In genomic region chr2:191020221-191020741, GRCh38 we compare ENCODE assay signal across 8 cellular contexts. TPM values are rescaled to one million over a fixed set of nuclear protein-coding genes. Genes with fewer than 3 reads are reported as not detected.
DNase-seq lines count a peak whose midpoint lies in the region; ATAC-seq and TF ChIP-seq lines count a peak whose summit lies in the region.

No MANE protein-coding gene starts in this region.

- H3K27ac Mint-ChIP-seq in activated naive CD8-positive, alpha-beta T cell treated with anti-CD3 and anti-CD28 coated beads, Interleukin-2, amount 50 U/mL, for 24 hours = no peak overlapping the region
- no peak overlapping the region for H3K27ac Mint-ChIP-seq in type B pancreatic cell

- no peak overlapping the region for H3K4me3 Mint-ChIP-seq in activated naive CD8-positive, alpha-beta T cell treated with anti-CD3 and anti-CD28 coated beads, Interleukin-2, amount 50 U/mL, for 24 hours
- no peak overlapping the region for H3K4me3 Mint-ChIP-seq in type B pancreatic cell

- intact Hi-C loops in cardiac septum (cut with DNase I) = loop anchor here (5.0 to 10.0 kb wide), 2 partner anchors 485 to 657 kb away; partner anchors contain the start of genes NABP1 and NEMP2

- H3K4me1 Mint-ChIP-seq in activated naive CD8-positive, alpha-beta T cell treated with anti-CD3 and anti-CD28 coated beads, Interleukin-2, amount 50 U/mL, for 24 hours = peaks cover 41% of the 10 kb centered on the region
- no peaks in the 10 kb centered on the region for H3K4me1 Mint-ChIP-seq in type B pancreatic cell (ENCODE audit: unreplicated experiment)

- H3K27me3 Mint-ChIP-seq in activated naive CD8-positive, alpha-beta T cell treated with anti-CD3 and anti-CD28 coated beads, Interleukin-2, amount 50 U/mL, for 24 hours = peaks cover 2% of the 10 kb centered on the region
- peaks cover 9% of the 10 kb centered on the region for H3K27me3 Mint-ChIP-seq in type B pancreatic cell

- ATAC-seq in HG02678 (IDR thresholded peaks at IDR 0.05; ENCODE audit: unreplicated experiment) = peak; percentile 63
- peak; percentile 66 for ATAC-seq in activated naive CD8-positive, alpha-beta T cell treated with anti-CD3 and anti-CD28 coated beads, Interleukin-2, amount 50 U/mL, for 24 hours

- peak overlapping the region; percentile 72 for H3K4me3 ChIP-seq in GM12865 (ENCODE audit: low read depth, low read length)

- H3K36me3 Mint-ChIP-seq in activated naive CD8-positive, alpha-beta T cell treated with anti-CD3 and anti-CD28 coated beads, Interleukin-2, amount 50 U/mL, for 24 hours (ENCODE audit: low read depth) = peaks cover 6% of the 10 kb centered on the region
- no peaks in the 10 kb centered on the region for H3K36me3 Mint-ChIP-seq in type B pancreatic cell

- DNase-seq in GM12865 (ENCODE audit: low read depth) (peak; percentile 99), NCI-H1105 treated with DMSO at 0.1 percent for 48 hours (lab: John Stamatoyannopoulos, UW) (peak; percentile 95), SKM-1 (lab: John Stamatoyannopoulos, UW; ENCODE audit: unreplicated experiment) (peak; percentile 87), cardiac septum (ENCODE audit: low spot score) (peak; percentile 96), pons (ENCODE audit: low spot score) (peak; percentile 96), type B pancreatic cell (ENCODE audit: extremely low spot score, unreplicated experiment) (peak; percentile 96)
- DNase-seq in activated naive CD8-positive, alpha-beta T cell treated with anti-CD3 and anti-CD28 coated beads, Interleukin-2, amount 50 U/mL, for 24 hours = peak; percentile 94

- peaks cover 11% of the 10 kb centered on the region for H3K9me3 Mint-ChIP-seq in activated naive CD8-positive, alpha-beta T cell treated with anti-CD3 and anti-CD28 coated beads, Interleukin-2, amount 50 U/mL, for 24 hours
- no peaks in the 10 kb centered on the region for H3K9me3 Mint-ChIP-seq in type B pancreatic cell

- TF ChIP-seq CTCF in GM12865 (IDR thresholded peaks at IDR 0.05; ENCODE audit: insufficient read depth, low read depth, low read length, missing control alignments) (no peak), type B pancreatic cell (conservative IDR thresholded peaks at IDR 0.05) (peak; percentile 52)

RNA-seq across cellular contexts. Expression of gene STAT1, which starts 6.3 kb away (rescaled TPM):
- total RNA-seq in cardiac septum = 53.2 TPM
- total RNA-seq in type B pancreatic cell (ENCODE audit: low replicate concordance) = 52.8 and 85.6 TPM in 2 replicates

Comparison
In these comparisons a context has a peak if more than half of its experiments do, and no peak if none do; other contexts are left out.
1. Peak in every context shown above with its lines: DNase-seq, ATAC-seq and H3K4me3 ChIP-seq.